In genomic region chr2:43305537-43305936, GRCh38 we compare ENCODE assay signal across 14 cellular contexts.
DNase-seq lines count a peak whose midpoint lies in the region; ATAC-seq and TF ChIP-seq lines count a peak whose summit lies in the region.
"Had no signal": no experiment of that assay in that cellular context is flagged by ENCODE, and none has a peak within 500 bp of the region (broad histone marks: within the 10 kb centered on the region; RNA-seq: fewer than 3 reads in every experiment).

No MANE protein-coding gene starts in this region.

- peak; percentile 92 for ATAC-seq in left colon
- ATAC-seq: T-cell had no signal

- H3K4me1 Mint-ChIP-seq in activated CD4-positive, alpha-beta memory T cell treated with anti-CD3 and anti-CD28 coated beads, Interleukin-2, amount 10 ng/mL, durations not matched to agents 7 days and 5 days: peaks cover 33% of the 10 kb centered on the region
- H3K4me1 Mint-ChIP-seq in immature natural killer cell: no peaks in the 10 kb centered on the region

- POLR2A ChIA-PET in activated CD4-positive, alpha-beta memory T cell treated with anti-CD3 and anti-CD28 coated beads, Interleukin-2, amount 10 ng/mL, durations not matched to agents 7 days and 5 days (lab: Charles Lee): no interaction called here

- intact Hi-C loops in left colon (cut with DNase I, micrococcal nuclease): no loop called here

- peaks cover 13% of the 10 kb centered on the region for H3K36me3 Mint-ChIP-seq in activated CD4-positive, alpha-beta memory T cell treated with anti-CD3 and anti-CD28 coated beads, Interleukin-2, amount 10 ng/mL, durations not matched to agents 7 days and 5 days (ENCODE audit: low read depth)
- peaks cover 3 to 8% (median 4%) of the 10 kb centered on the region in 3 donors for H3K36me3 Mint-ChIP-seq in immature natural killer cell

- H3K4me3 ChIP-seq in cardiac fibroblast (replicated peaks in 1 of 2; ENCODE audit: low read depth in 2 of 2, low read length in 2 of 2): no peak overlapping the region
- H3K4me3 ChIP-seq in skin epidermis: no peak overlapping the region
- H3K4me3 ChIP-seq: BLaER1 had no signal

- peaks cover 2% of the 10 kb centered on the region for H3K9me3 Mint-ChIP-seq in activated CD4-positive, alpha-beta memory T cell treated with anti-CD3 and anti-CD28 coated beads, Interleukin-2, amount 10 ng/mL, durations not matched to agents 7 days and 5 days
- H3K9me3 Mint-ChIP-seq in immature natural killer cell: no peaks in the 10 kb centered on the region
- H3K9me3 Mint-ChIP-seq: T-cell had no signal

- H3K27ac Mint-ChIP-seq in activated CD4-positive, alpha-beta memory T cell treated with anti-CD3 and anti-CD28 coated beads, Interleukin-2, amount 10 ng/mL, durations not matched to agents 7 days and 5 days: no peak overlapping the region
- H3K27ac Mint-ChIP-seq in immature natural killer cell: no peak overlapping the region
- H3K27ac Mint-ChIP-seq: T-cell had no signal

- no peak overlapping the region for H3K4me3 Mint-ChIP-seq in activated CD4-positive, alpha-beta memory T cell treated with anti-CD3 and anti-CD28 coated beads, Interleukin-2, amount 10 ng/mL, durations not matched to agents 7 days and 5 days
- no peak overlapping the region for H3K4me3 Mint-ChIP-seq in immature natural killer cell
- H3K4me3 Mint-ChIP-seq: T-cell had no signal

- peak; percentile 53 for DNase-seq in ELF-1 (ENCODE audit: low read depth, low spot score)
- peak; percentile 62 to 75 for DNase-seq in cardiac fibroblast (ENCODE audit: low read depth in 2 of 2)
- peak; percentile 38 to 44 for DNase-seq in left colon
- no peak for DNase-seq in activated CD8-positive, alpha-beta memory T cell treated with anti-CD3 and anti-CD28 coated beads for 24 hours
- no peak for DNase-seq in activated CD4-positive, alpha-beta memory T cell treated with anti-CD3 and anti-CD28 coated beads, Interleukin-2, amount 10 ng/mL, durations not matched to agents 7 days and 5 days
- DNase-seq in activated CD4-positive, alpha-beta T cell treated with anti-CD3 and anti-CD28 coated beads for 1 hour: no peak
- DNase-seq in immature natural killer cell: no peak
- DNase-seq: activated T-cell treated with anti-CD3 and anti-CD28 coated beads for 4 hours; NCI-H526 treated with DMSO at 0.1 percent for 48 hours; stimulated activated CD8-positive, alpha-beta memory T cell treated with anti-CD3 and anti-CD28 coated beads, Interleukin-4, amount 100 ng/mL, for 48 hours had no signal

- H3K27me3 Mint-ChIP-seq in activated CD4-positive, alpha-beta memory T cell treated with anti-CD3 and anti-CD28 coated beads, Interleukin-2, amount 10 ng/mL, durations not matched to agents 7 days and 5 days: no peaks in the 10 kb centered on the region
- peaks cover 0 to 3% (median 0%) of the 10 kb centered on the region in 3 donors for H3K27me3 Mint-ChIP-seq in immature natural killer cell (ENCODE audit: low read depth in 3 of 3)
- H3K27me3 Mint-ChIP-seq: T-cell had no signal

- CTCF ChIA-PET in activated CD4-positive, alpha-beta memory T cell treated with anti-CD3 and anti-CD28 coated beads, Interleukin-2, amount 10 ng/mL, durations not matched to agents 7 days and 5 days (lab: Charles Lee): no interaction called here

- H3K27ac ChIP-seq in skin epidermis: peak overlapping the region in 16 of 21 experiments; percentile 46 to 84 (median 74)
- H3K27ac ChIP-seq: BLaER1, KMS-11 had no signal

- no peak for TF ChIP-seq CTCF in cardiac fibroblast (IDR thresholded peaks at IDR 0.05; ENCODE audit: low read depth, low read length)

Comparison
In these comparisons a context has a peak if more than half of its experiments do, and no peak if none do; other contexts are left out.
1. DNase-seq: peak in ELF-1 (single experiment), cardiac fibroblast (2 of 2) and left colon (2 of 2); none in activated CD8-positive, alpha-beta memory T cell treated with anti-CD3 and anti-CD28 coated beads for 24 hours (single experiment), activated CD4-positive, alpha-beta memory T cell treated with anti-CD3 and anti-CD28 coated beads, Interleukin-2, amount 10 ng/mL, durations not matched to agents 7 days and 5 days (single experiment), activated CD4-positive, alpha-beta T cell treated with anti-CD3 and anti-CD28 coated beads for 1 hour (single experiment) and immature natural killer cell (0 of 3).